Comparison of ENCODE assay signal across 12 cellular contexts in genomic region chr3:149701977-149702350, GRCh38. TPM values are rescaled to one million over a fixed set of nuclear protein-coding genes. Genes with fewer than 3 reads are reported as not detected.
DNase-seq lines count a peak whose midpoint lies in the region; ATAC-seq, FAIRE-seq and TF ChIP-seq lines count a peak whose summit lies in the region.
"Had no signal": no experiment of that assay in that cellular context is flagged by ENCODE, and none has a peak within 500 bp of the region (broad histone marks: within the 10 kb centered on the region; RNA-seq: fewer than 3 reads in every experiment).

No MANE protein-coding gene starts in this region.

- TF ChIP-seq POLR2A in GM12878 (IDR thresholded peaks at IDR 0.05; ENCODE audit: low read depth, low read length) (no peak), transverse colon (IDR thresholded peaks at IDR 0.05) (no peak), gastroesophageal sphincter (IDR thresholded peaks at IDR 0.05) (no peak)

- TF ChIP-seq CTCF in natural killer cell (IDR thresholded peaks at IDR 0.05) (no peak), GM12878 (IDR thresholded peaks at IDR 0.05 in 2 of 3, conservative IDR thresholded peaks at IDR 0.05 in 1 of 3; ENCODE audit: control insufficient read depth in 2 of 3, extremely low read depth in 1 of 3, insufficient read depth in 1 of 3, low read depth in 3 of 3, low read length in 3 of 3) (no peak), transverse colon (IDR thresholded peaks at IDR 0.05) (no peak), GM10248 (IDR thresholded peaks at IDR 0.05; ENCODE audit: control extremely low read depth, extremely low read depth, low read depth, missing control alignments) (no peak), gastroesophageal sphincter (IDR thresholded peaks at IDR 0.05) (no peak)

- no peak overlapping the region for H3K9ac ChIP-seq in GM12878 (ENCODE audit: control insufficient read depth, insufficient read depth, low read length)

- H3K4me3 ChIP-seq in GM12878, result peak overlapping the region; percentile 41; the same call in 1 of the 2 replicates
- no peak overlapping the region for H3K4me3 ChIP-seq in transverse colon
- no peak overlapping the region for H3K4me3 ChIP-seq in gastroesophageal sphincter

- no TSS peak for BruUV-seq in GM12878 (replicated peaks; lab: Mats Ljungman, UMichigan)

- H3K9me3 ChIP-seq in GM12878 (replicated peaks; ENCODE audit: control insufficient read depth, insufficient read depth, low read length) (peaks cover 14% of the 10 kb centered on the region; the same call in 2 of the 3 replicates), transverse colon (peaks cover 0 to 8% of the 10 kb centered on the region in 2 donors), gastroesophageal sphincter (peaks cover 0 to 16% (median 0%) of the 10 kb centered on the region in 3 donors)

- no peaks in the 10 kb centered on the region for H4K20me1 ChIP-seq in GM12878 (ENCODE audit: control insufficient read depth, insufficient read depth)

- 0% methylated on average over 1 of the region's 1 CpG for WGBS in GM12878 (ENCODE audit: insufficient coverage, insufficient replicate concordance, low lambda C conversion rate, missing lambda C conversion rate)
- 82 to 83% methylated on average over 1 of the region's 1 CpG for WGBS in transverse colon (ENCODE audit: low coverage in 1 of 2), 2 donors
- 75 to 100% methylated on average over 1 of the region's 1 CpG for WGBS in gastroesophageal sphincter (ENCODE audit: low coverage in 1 of 2), 2 donors

- H3K4me2 ChIP-seq in GM12878 (ENCODE audit: control insufficient read depth, insufficient read depth), result peak overlapping the region; percentile 12; the same call in 1 of the 2 replicates

- no peak for DNase-seq in natural killer cell treated with Interleukin-12 subunit alpha and Interleukin-12 subunit beta and Interleukin-15 and Interleukin-18, amount 100 ng/mL, for 72 hours (ENCODE audit: low spot score)
- DNase-seq in natural killer cell (no peak), GM12878 (ENCODE audit: low read depth, low spot score) (no peak), transverse colon (no peak), GM10248 (ENCODE audit: extremely low spot score) (no peak)
- DNase-seq: effector memory CD4-positive, alpha-beta T cell; NCI-H1417; stimulated activated naive B cell treated with anti-CD40 and anti-IgM and Interleukin-4, amounts not matched to agents 10 μg/mL and 1 μg/mL and 100 μg/mL, for 72 hours had no signal

- in situ Hi-C loops in GM12878 (cut with MboI), result no loop called here
- in situ Hi-C loops in transverse colon (cut with MboI; ENCODE audit: low pct_ligation_motif_present in 1 of 4, low pct_unique_long_range_greater_than_20kb in 1 of 4, low sequenced_read_pairs in 3 of 4), result loop anchor here in 2 of 4 donors (25.0 kb wide), 1 partner anchor 190 kb away; no protein-coding TSS in a partner anchor

- no peaks in the 10 kb centered on the region for H3K4me1 ChIP-seq in GM12878 (ENCODE audit: control insufficient read depth, insufficient read depth, low read length)
- peaks cover 0 to 2% (median 0%) of the 10 kb centered on the region in 4 donors for H3K4me1 ChIP-seq in transverse colon
- no peaks in the 10 kb centered on the region for H3K4me1 ChIP-seq in gastroesophageal sphincter

- H3K36me3 Mint-ChIP-seq in natural killer cell treated with Interleukin-12 subunit alpha and Interleukin-12 subunit beta and Interleukin-15 and Interleukin-18, amount 100 ng/mL, for 72 hours, result peaks cover 6% of the 10 kb centered on the region
- no peaks in the 10 kb centered on the region for H3K36me3 Mint-ChIP-seq in natural killer cell

- H3K27me3 ChIP-seq in GM12878 (replicated peaks in 1 of 2; ENCODE audit: control insufficient read depth in 2 of 2, insufficient read depth in 2 of 2, low read length in 1 of 2) (no peaks in the 10 kb centered on the region), transverse colon (no peaks in the 10 kb centered on the region), gastroesophageal sphincter (no peaks in the 10 kb centered on the region)

- RAD21 ChIA-PET in GM12878 (lab: Charles Lee; ENCODE audit: unreplicated experiment), result interaction anchor here (0.6 kb wide), 1 partner anchor 658 kb away, joined by 3 read pairs; no protein-coding TSS in a partner anchor

- intact Hi-C loops in natural killer cell (cut with micrococcal nuclease), result no loop called here
- intact Hi-C loops in GM12878 (cut with micrococcal nuclease; ENCODE audit: unreplicated experiment), result loop anchor here (5.0 kb wide), 1 partner anchor 45 kb away; the partner anchor contains the start of gene WWTR1
- intact Hi-C loops in transverse colon (cut with DNase I; ENCODE audit: low total_unique reads), result no loop called here

- no peak for TF ChIP-seq EP300 in GM12878 (IDR thresholded peaks at IDR 0.05; ENCODE audit: borderline replicate concordance in 1 of 2, control insufficient read depth in 1 of 2, low read depth in 2 of 2, low read length in 2 of 2)
- no peak for TF ChIP-seq EP300 in transverse colon (IDR thresholded peaks at IDR 0.05; ENCODE audit: low read depth)
- no peak for TF ChIP-seq EP300 in gastroesophageal sphincter (IDR thresholded peaks at IDR 0.05)

- H3K27ac ChIP-seq in GM12878 (ENCODE audit: control insufficient read depth, insufficient read depth), result 0 out of 2 replicates have a peak overlapping the region, but pooled peaks have one; percentile 60
- peak overlapping the region; percentile 13 to 42 (median 38) for H3K27ac ChIP-seq in transverse colon
- H3K27ac ChIP-seq in gastroesophageal sphincter, result peak overlapping the region in 1 of 4 donors; percentile 56

- H3K36me3 ChIP-seq in GM12878 (ENCODE audit: control insufficient read depth in 2 of 2, insufficient read depth in 2 of 2, low read length in 1 of 2) (no peaks in the 10 kb centered on the region), transverse colon (no peaks in the 10 kb centered on the region), gastroesophageal sphincter (no peaks in the 10 kb centered on the region)

- peak overlapping the region; percentile 69 for H3K4me3 Mint-ChIP-seq in natural killer cell treated with Interleukin-12 subunit alpha and Interleukin-12 subunit beta and Interleukin-15 and Interleukin-18, amount 100 ng/mL, for 72 hours
- no peak overlapping the region for H3K4me3 Mint-ChIP-seq in natural killer cell
- H3K4me3 Mint-ChIP-seq: stimulated activated naive B cell treated with anti-CD40 and anti-IgM and Interleukin-4, amounts not matched to agents 10 μg/mL and 1 μg/mL and 100 μg/mL, for 72 hours had no signal

- POLR2A ChIA-PET in GM12878 (lab: Charles Lee) (no interaction called here), GM10248 (lab: Yijun Ruan, JAX) (no interaction called here)

- H3K9me3 Mint-ChIP-seq in natural killer cell treated with Interleukin-12 subunit alpha and Interleukin-12 subunit beta and Interleukin-15 and Interleukin-18, amount 100 ng/mL, for 72 hours, result peaks cover 3% of the 10 kb centered on the region
- H3K9me3 Mint-ChIP-seq in natural killer cell, result peaks cover 0 to 3% of the 10 kb centered on the region in 2 donors

- peak overlapping the region; percentile 68 for H2AFZ ChIP-seq in GM12878 (ENCODE audit: control insufficient read depth, low read depth, low read length)

- SMC1A ChIA-PET in GM12878 (lab: Charles Lee; ENCODE audit: uncharacterized antibody, unreplicated experiment), result interaction anchor here (1.2 kb wide), 1 partner anchor 42 kb away, joined by 3 read pairs; no protein-coding TSS in a partner anchor

- H3K27me3 Mint-ChIP-seq in natural killer cell treated with Interleukin-12 subunit alpha and Interleukin-12 subunit beta and Interleukin-15 and Interleukin-18, amount 100 ng/mL, for 72 hours, result peaks cover 0 to 3% of the 10 kb centered on the region in 2 donors
- H3K27me3 Mint-ChIP-seq in natural killer cell (ENCODE audit: low read depth in 2 of 2), result no peaks in the 10 kb centered on the region

- TF ChIP-seq RAD21 in GM12878 (IDR thresholded peaks at IDR 0.05; ENCODE audit: insufficient read depth, low read depth, low read length), result no peak

- no peak for FAIRE-seq in GM12878 (lab: Jason Lieb, UNC)
- FAIRE-seq: RCC 7860 had no signal

- CTCF ChIA-PET in GM12878 (lab: Yijun Ruan, JAX) (interaction anchor here (2.0 kb wide), 1 partner anchor 133 kb away, joined by 7 read pairs; no protein-coding TSS in a partner anchor), GM10248 (lab: Yijun Ruan, JAX) (interaction anchor here (0.9 to 6.1 kb wide), 2 partner anchors 15 to 104 kb away, joined by 3 to 29 read pairs; no protein-coding TSS in a partner anchor)

- ATAC-seq in natural killer cell treated with Interleukin-12 subunit alpha and Interleukin-12 subunit beta and Interleukin-15 and Interleukin-18, amount 100 ng/mL, for 72 hours, result peak in 1 of 2 donors; percentile 69
- no peak for ATAC-seq in natural killer cell
- peak; percentile 41 for ATAC-seq in HG03066 (IDR thresholded peaks at IDR 0.05; ENCODE audit: low read depth, unreplicated experiment)
- ATAC-seq in GM12878, result peak; percentile 44
- no peak for ATAC-seq in gastroesophageal sphincter
- ATAC-seq in GM21825 (IDR thresholded peaks at IDR 0.05; ENCODE audit: unreplicated experiment), result no peak
- ATAC-seq: stimulated activated naive B cell treated with anti-CD40 and anti-IgM and Interleukin-4, amounts not matched to agents 10 μg/mL and 1 μg/mL and 100 μg/mL, for 72 hours had no signal

- no peaks in the 10 kb centered on the region for H3K79me2 ChIP-seq in GM12878 (ENCODE audit: control insufficient read depth, insufficient read depth, low read length)

- H3K27ac Mint-ChIP-seq in natural killer cell treated with Interleukin-12 subunit alpha and Interleukin-12 subunit beta and Interleukin-15 and Interleukin-18, amount 100 ng/mL, for 72 hours, result peak overlapping the region in 1 of 2 donors; percentile 86
- H3K27ac Mint-ChIP-seq in natural killer cell, result no peak overlapping the region
- H3K27ac Mint-ChIP-seq: stimulated activated naive B cell treated with anti-CD40 and anti-IgM and Interleukin-4, amounts not matched to agents 10 μg/mL and 1 μg/mL and 100 μg/mL, for 72 hours had no signal

- peaks cover 0 to 10% of the 10 kb centered on the region in 2 donors for H3K4me1 Mint-ChIP-seq in natural killer cell treated with Interleukin-12 subunit alpha and Interleukin-12 subunit beta and Interleukin-15 and Interleukin-18, amount 100 ng/mL, for 72 hours (ENCODE audit: low read depth in 2 of 2)
- no peaks in the 10 kb centered on the region for H3K4me1 Mint-ChIP-seq in natural killer cell

RNA-seq across cellular contexts. Expression of gene WWTR1, which starts 44.1 kb away (rescaled TPM):
- 1 to 10 TPM in 1 of 2 donors, under 1 TPM in 1; 0.55 to 6.7 TPM for total RNA-seq in natural killer cell treated with Interleukin-12 subunit alpha and Interleukin-12 subunit beta and Interleukin-15 and Interleukin-18, amount 100 ng/mL, for 72 hours
- total RNA-seq in natural killer cell, result 1 to 10 TPM in 1 of 3 donors, under 1 TPM in 2; 0.72 to 1.1 (median 0.73) TPM
- total RNA-seq in GM12878 (2013; cell fraction: nucleolus; rRNA removed), result 25.3 and 27.0 TPM in 2 replicates
- total RNA-seq in GM12878 (2014; rRNA removed), result 2.9 and 4.0 TPM in 2 replicates
- total RNA-seq in GM12878 (2014; rRNA removed; fragmentation: Illumina TruSeq; extraction: Trizol), result 2.5 and 3.0 TPM in 2 replicates
- total RNA-seq in GM12878 (2021), result 5.1 and 6.8 TPM in 2 replicates
- polyA plus RNA-seq in GM12878 (2011; ENCODE audit: low read depth), result 2.6 TPM
- polyA plus RNA-seq in GM12878 (2011; rRNA removed), result 12.6 and 18.5 TPM in 2 replicates
- polyA plus RNA-seq in GM12878 (2011; cell fraction: cytosol; rRNA removed), result 12.8 and 16.6 TPM in 2 replicates
- polyA plus RNA-seq in GM12878 (2011; cell fraction: nucleus; rRNA removed), result 16.1 and 19.8 TPM in 2 replicates
- polyA plus RNA-seq in GM12878 (2012), result 4.3 and 5.2 TPM in 2 replicates
- polyA plus RNA-seq in GM12878 (2014; fragmentation: Illumina TruSeq; extraction: Trizol), result 10.0 and 10.2 TPM in 2 replicates
- 1 to 10 TPM; 3.8 to 4.0 TPM for polyA plus RNA-seq in GM12878 (2014; fragmentation: Nextera tagmentation; extraction: Ambion mirVana)
- 4.7 and 5.0 TPM in 2 replicates for polyA plus RNA-seq in GM12878 (2014; rRNA removed)
- polyA plus RNA-seq in GM12878 (2016; fragmentation: Nextera tagmentation; extraction: Ambion mirVana), result 1 to 10 TPM; 7.6 to 8.4 TPM
- 23.5 and 26.9 TPM in 2 replicates for polyA minus RNA-seq in GM12878 (2011; rRNA and poly(A)+ RNA removed)
- polyA minus RNA-seq in GM12878 (2011; cell fraction: cytosol; rRNA and poly(A)+ RNA removed), result 7.8 and 9.9 TPM in 2 replicates
- polyA minus RNA-seq in GM12878 (2011; cell fraction: nucleus; rRNA and poly(A)+ RNA removed), result 33.4 and 61.2 TPM in 2 replicates
- total RNA-seq in transverse colon, result 10 to 100 TPM; 40.3 to 80.4 (median 67.6) TPM
- total RNA-seq in gastroesophageal sphincter, result 100 to 1,000 TPM; 239 to 482 (median 321) TPM

RNA-seq across cellular contexts. Expression of gene COMMD2, which starts 50.3 kb away (rescaled TPM):
- 10 to 100 TPM; 29.4 to 41.9 TPM for total RNA-seq in natural killer cell treated with Interleukin-12 subunit alpha and Interleukin-12 subunit beta and Interleukin-15 and Interleukin-18, amount 100 ng/mL, for 72 hours
- total RNA-seq in natural killer cell (10 to 100 TPM; 39.9 to 42.9 (median 40.0) TPM), GM12878 (2014; rRNA removed) (27.3 and 30.5 TPM in 2 replicates), GM12878 (2014; rRNA removed; fragmentation: Illumina TruSeq; extraction: Trizol) (27.0 and 27.9 TPM in 2 replicates), GM12878 (2021) (34.6 and 36.3 TPM in 2 replicates), transverse colon (10 to 100 TPM; 11.3 to 20.2 (median 16.1) TPM), gastroesophageal sphincter (10 to 100 TPM; 20.7 to 39.5 (median 31.9) TPM)
- 48.0 and 55.7 TPM in 2 replicates for total RNA-seq in GM12878 (2013; cell fraction: nucleolus; rRNA removed)
- polyA plus RNA-seq in GM12878 (2011; ENCODE audit: low read depth), result 9.2 TPM
- polyA plus RNA-seq in GM12878 (2011; rRNA removed) (46.8 and 65.7 TPM in 2 replicates), GM12878 (2014; fragmentation: Illumina TruSeq; extraction: Trizol) (54.9 and 70.4 TPM in 2 replicates), GM12878 (2014; fragmentation: Nextera tagmentation; extraction: Ambion mirVana) (10 to 100 TPM; 59.4 to 97.0 TPM), GM12878 (2014; rRNA removed) (18.6 and 23.0 TPM in 2 replicates), GM12878 (2016; fragmentation: Nextera tagmentation; extraction: Ambion mirVana) (10 to 100 TPM; 61.1 to 65.7 TPM)
- polyA plus RNA-seq in GM12878 (2011; cell fraction: cytosol; rRNA removed), result 22.3 and 31.5 TPM in 2 replicates
- polyA plus RNA-seq in GM12878 (2011; cell fraction: nucleus; rRNA removed), result 6.3 and 9.5 TPM in 2 replicates
- 13.3 and 15.9 TPM in 2 replicates for polyA plus RNA-seq in GM12878 (2012)
- polyA minus RNA-seq in GM12878 (2011; rRNA and poly(A)+ RNA removed), result 16.4 and 18.9 TPM in 2 replicates
- 4.8 and 6.2 TPM in 2 replicates for polyA minus RNA-seq in GM12878 (2011; cell fraction: cytosol; rRNA and poly(A)+ RNA removed)
- 6.9 and 13.2 TPM in 2 replicates for polyA minus RNA-seq in GM12878 (2011; cell fraction: nucleus; rRNA and poly(A)+ RNA removed)

Comparison
In these comparisons a context has a peak if more than half of its experiments do, and no peak if none do; other contexts are left out.
1. ATAC-seq: peak in HG03066 (single experiment) and GM12878 (single experiment); none in natural killer cell (0 of 3), gastroesophageal sphincter (single experiment) and GM21825 (single experiment).